In genomic region chr9:22447607-22448305, GRCh38 we compare ENCODE assay signal across 9 cellular contexts. TPM values are rescaled to one million over a fixed set of nuclear protein-coding genes. Genes with fewer than 3 reads are reported as not detected.
DNase-seq lines count a peak whose midpoint lies in the region; ATAC-seq and TF ChIP-seq lines count a peak whose summit lies in the region.
"Had no signal": no experiment of that assay in that cellular context is flagged by ENCODE, and none has a peak within 500 bp of the region (broad histone marks: within the 10 kb centered on the region; RNA-seq: fewer than 3 reads in every experiment).

No MANE protein-coding gene starts in this region.

- H3K9me3 ChIP-seq in Panc1 (ENCODE audit: control insufficient read depth, insufficient read depth, low read depth, low read length): no peaks in the 10 kb centered on the region
- H3K9me3 ChIP-seq in parathyroid adenoma (ENCODE audit: control insufficient read depth, low read length): no peaks in the 10 kb centered on the region

- 0 out of 2 replicates have a peak, but pooled peaks have one; percentile 19 for TF ChIP-seq CTCF in Panc1 (IDR thresholded peaks at IDR 0.05)
- no peak for TF ChIP-seq CTCF in glutamatergic neuron (IDR thresholded peaks at IDR 0.05; ENCODE audit: partially characterized antibody, unreplicated experiment)
- TF ChIP-seq CTCF in parathyroid adenoma (IDR thresholded peaks at IDR 0.05): no peak

- H2AFZ ChIP-seq in parathyroid adenoma: peak overlapping the region; percentile 84

- BruUV-seq in Panc1 (replicated peaks; lab: Mats Ljungman, UMichigan): no TSS peak

- H3K4me1 ChIP-seq in Panc1 (ENCODE audit: control insufficient read depth, insufficient read depth, low read length) (no peaks in the 10 kb centered on the region), parathyroid adenoma (no peaks in the 10 kb centered on the region)

- peak overlapping the region; percentile 98 for H3K4me3 Mint-ChIP-seq in glutamatergic neuron (ENCODE audit: unreplicated experiment)
- no peak overlapping the region for H3K4me3 Mint-ChIP-seq in stimulated activated effector memory CD8-positive, alpha-beta T cell treated with anti-CD3 and anti-CD28 coated beads, Interleukin-12 subunit alpha, Interleukin-12 subunit beta, amount 100 ng/mL, for 72 hours
- H3K4me3 Mint-ChIP-seq in activated CD4-positive, alpha-beta memory T cell treated with anti-CD3 and anti-CD28 coated beads for 36 hours: no peak overlapping the region

- DNase-seq in Caki2 (ENCODE audit: low read depth) (peak; percentile 49), Panc1 (ENCODE audit: low read depth, low spot score) (no peak), glutamatergic neuron (no peak), HT-29 (ENCODE audit: low spot score) (no peak)
- no peak for DNase-seq in stimulated activated effector memory CD8-positive, alpha-beta T cell treated with anti-CD3 and anti-CD28 coated beads, Interleukin-12 subunit alpha, Interleukin-12 subunit beta, amount 100 ng/mL, for 72 hours (ENCODE audit: low spot score in 2 of 2)
- DNase-seq in activated CD4-positive, alpha-beta memory T cell treated with anti-CD3 and anti-CD28 coated beads for 36 hours: no peak
- DNase-seq: cerebellar nuclear complex had no signal

- intact Hi-C loops in Panc1 (cut with micrococcal nuclease; ENCODE audit: unreplicated experiment): no loop called here
- intact Hi-C loops in activated CD4-positive, alpha-beta memory T cell treated with anti-CD3 and anti-CD28 coated beads for 36 hours (cut with micrococcal nuclease): no loop called here

- H3K27ac ChIP-seq in Panc1 (ENCODE audit: low read length) (peak overlapping the region; percentile 70), parathyroid adenoma (peak overlapping the region; percentile 93)

- peak overlapping the region; percentile 76 for H3K9ac ChIP-seq in parathyroid adenoma

- H3K36me3 Mint-ChIP-seq in glutamatergic neuron (ENCODE audit: unreplicated experiment): no peaks in the 10 kb centered on the region
- H3K36me3 Mint-ChIP-seq in stimulated activated effector memory CD8-positive, alpha-beta T cell treated with anti-CD3 and anti-CD28 coated beads, Interleukin-12 subunit alpha, Interleukin-12 subunit beta, amount 100 ng/mL, for 72 hours: no peaks in the 10 kb centered on the region
- no peaks in the 10 kb centered on the region for H3K36me3 Mint-ChIP-seq in activated CD4-positive, alpha-beta memory T cell treated with anti-CD3 and anti-CD28 coated beads for 36 hours

- H3K27me3 ChIP-seq in Panc1 (ENCODE audit: control insufficient read depth, insufficient read depth, low read length) (no peaks in the 10 kb centered on the region), parathyroid adenoma (ENCODE audit: control insufficient read depth, insufficient read depth, low read length) (no peaks in the 10 kb centered on the region)

- H3K4me1 Mint-ChIP-seq in glutamatergic neuron (ENCODE audit: low read depth, unreplicated experiment): peaks cover 11% of the 10 kb centered on the region
- H3K4me1 Mint-ChIP-seq in stimulated activated effector memory CD8-positive, alpha-beta T cell treated with anti-CD3 and anti-CD28 coated beads, Interleukin-12 subunit alpha, Interleukin-12 subunit beta, amount 100 ng/mL, for 72 hours: peaks cover 5% of the 10 kb centered on the region
- H3K4me1 Mint-ChIP-seq in activated CD4-positive, alpha-beta memory T cell treated with anti-CD3 and anti-CD28 coated beads for 36 hours (ENCODE audit: low read depth): peaks cover 10% of the 10 kb centered on the region

- POLR2A ChIA-PET in Panc1 (lab: Charles Lee): no interaction called here
- POLR2A ChIA-PET in activated CD4-positive, alpha-beta memory T cell treated with anti-CD3 and anti-CD28 coated beads for 36 hours (lab: Charles Lee): no interaction called here

- in situ Hi-C loops in Caki2 (cut with HindIII; ENCODE audit: low pct_unique_long_range_greater_than_20kb, low sequenced_read_pairs): loop anchor here (25.0 kb wide), 1 partner anchor 635 kb away; the partner anchor contains the start of gene MTAP
- in situ Hi-C loops in Panc1 (cut with HindIII; ENCODE audit: low pct_unique_long_range_greater_than_20kb, low sequenced_read_pairs): no loop called here

- H3K79me2 ChIP-seq in parathyroid adenoma: no peaks in the 10 kb centered on the region

- H3K4me2 ChIP-seq in parathyroid adenoma (ENCODE audit: low read length): peak overlapping the region; percentile 66

- H3K36me3 ChIP-seq in Panc1 (ENCODE audit: control insufficient read depth, insufficient read depth, low read length) (no peaks in the 10 kb centered on the region), parathyroid adenoma (ENCODE audit: control insufficient read depth, insufficient read depth, low read length) (no peaks in the 10 kb centered on the region)

- peaks cover 2% of the 10 kb centered on the region for H3K27me3 Mint-ChIP-seq in glutamatergic neuron (ENCODE audit: unreplicated experiment)
- peaks cover 42% of the 10 kb centered on the region for H3K27me3 Mint-ChIP-seq in activated CD4-positive, alpha-beta memory T cell treated with anti-CD3 and anti-CD28 coated beads for 36 hours

- H3K9me3 Mint-ChIP-seq in glutamatergic neuron (ENCODE audit: unreplicated experiment): peaks cover 7% of the 10 kb centered on the region
- H3K9me3 Mint-ChIP-seq in stimulated activated effector memory CD8-positive, alpha-beta T cell treated with anti-CD3 and anti-CD28 coated beads, Interleukin-12 subunit alpha, Interleukin-12 subunit beta, amount 100 ng/mL, for 72 hours: no peaks in the 10 kb centered on the region
- H3K9me3 Mint-ChIP-seq in activated CD4-positive, alpha-beta memory T cell treated with anti-CD3 and anti-CD28 coated beads for 36 hours: no peaks in the 10 kb centered on the region

- peak overlapping the region; percentile 94 for H3K27ac Mint-ChIP-seq in glutamatergic neuron (ENCODE audit: unreplicated experiment)
- H3K27ac Mint-ChIP-seq in stimulated activated effector memory CD8-positive, alpha-beta T cell treated with anti-CD3 and anti-CD28 coated beads, Interleukin-12 subunit alpha, Interleukin-12 subunit beta, amount 100 ng/mL, for 72 hours: no peak overlapping the region
- H3K27ac Mint-ChIP-seq in activated CD4-positive, alpha-beta memory T cell treated with anti-CD3 and anti-CD28 coated beads for 36 hours: no peak overlapping the region

- peak overlapping the region; percentile 51 to 56 for H3K4me3 ChIP-seq in Panc1 (ENCODE audit: low read depth in 2 of 2, low read length in 2 of 2)
- peak overlapping the region; percentile 77 for H3K4me3 ChIP-seq in parathyroid adenoma (ENCODE audit: low read depth, low read length)

- no peak for ATAC-seq in Panc1
- ATAC-seq in GM19035 (IDR thresholded peaks at IDR 0.05; ENCODE audit: unreplicated experiment): no peak
- no peak for ATAC-seq in stimulated activated effector memory CD8-positive, alpha-beta T cell treated with anti-CD3 and anti-CD28 coated beads, Interleukin-12 subunit alpha, Interleukin-12 subunit beta, amount 100 ng/mL, for 72 hours

- CTCF ChIA-PET in Panc1 (lab: Charles Lee): no interaction called here
- CTCF ChIA-PET in activated CD4-positive, alpha-beta memory T cell treated with anti-CD3 and anti-CD28 coated beads for 36 hours (lab: Charles Lee): interaction anchor here (0.9 to 1.5 kb wide), 3 partner anchors 17 to 203 kb away, joined by 3 to 11 read pairs (median 4); no protein-coding TSS in a partner anchor

RNA-seq across cellular contexts. Expression of gene DMRTA1, which starts 1.1 kb away (rescaled TPM):
- 6.0 and 7.3 TPM in 2 replicates for total RNA-seq in Caki2 (2014; rRNA removed; shearing (Covaris generic); ENCODE audit: low replicate concordance)
- total RNA-seq in Panc1 (2021; ENCODE audit: unreplicated experiment) (1.8 TPM), glutamatergic neuron (ENCODE audit: unreplicated experiment) (30.1 TPM)
- polyA plus RNA-seq in Panc1 (2012; ENCODE audit: insufficient read length): 0.45 TPM
- total RNA-seq in HT-29 (2014; rRNA removed; shearing (Covaris generic)): not detected in 2 replicates
- not detected for total RNA-seq in activated CD4-positive, alpha-beta memory T cell treated with anti-CD3 and anti-CD28 coated beads for 36 hours
